8 cellular contexts compared by ENCODE assay signal in the genomic region with DNA sequence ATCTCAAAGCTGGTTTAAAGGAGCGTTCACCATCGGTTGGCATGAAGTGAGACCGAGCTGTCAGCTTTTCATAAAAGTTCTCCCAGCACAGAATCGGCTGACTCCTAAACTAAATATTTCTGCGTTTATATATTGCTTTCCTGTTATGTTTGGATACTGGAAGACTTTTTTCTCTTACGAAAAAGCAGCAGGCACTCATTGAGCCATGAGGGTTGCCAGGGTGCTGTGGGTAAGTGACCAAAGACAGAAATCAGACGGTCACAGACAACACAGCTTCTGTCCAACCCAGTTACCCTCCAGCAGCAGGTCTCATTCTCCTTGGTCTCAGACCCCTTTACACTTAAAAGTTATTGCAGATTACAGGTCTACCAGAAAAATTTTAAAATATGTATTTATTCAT.
"Had no signal": no experiment of that assay in that cellular context is flagged by ENCODE, and none has a peak within 500 bp of the region (broad histone marks: within the 10 kb centered on the region; RNA-seq: fewer than 3 reads in every experiment).

No MANE protein-coding gene starts in this region.

- H3K4me3 Mint-ChIP-seq: HFFc6, IgD-negative memory B cell had no signal

- H3K36me3 ChIP-seq: HAP-1 had no signal

- H3K9ac ChIP-seq: GM23248 had no signal

- H3K36me3 Mint-ChIP-seq: IgD-negative memory B cell had no signal

- H3K4me1 ChIP-seq: HAP-1 had no signal

- ATAC-seq: HCT116 had no signal

- H3K4me1 Mint-ChIP-seq: IgD-negative memory B cell had no signal

- H3K4me3 ChIP-seq: HAP-1 had no signal

- H3K9me3 Mint-ChIP-seq: HFFc6 had no signal

- H3K27ac Mint-ChIP-seq: HFFc6, IgD-negative memory B cell had no signal

- DNase-seq: GOT3, H7, HFFc6 had no signal

- H3K9me3 ChIP-seq: HAP-1 had no signal

- H3K27ac ChIP-seq: GM23248, HL-60 had no signal
